Comparison of ENCODE assay signal across 1 cellular context in genomic region chr11:843086-843704, GRCh38.
TF ChIP-seq lines count a peak whose summit lies in the region.

No MANE protein-coding gene starts in this region.

TF ChIP-seq in endothelial cell of umbilical vein, 7 proteins besides CTCF, POLR2A, EP300 and RAD21:
- no peak for TF ChIP-seq GATA2 (IDR thresholded peaks at IDR 0.05; ENCODE audit: insufficient read depth, insufficient read length, low read depth, low read length)
- no peak for TF ChIP-seq MYC (IDR thresholded peaks at IDR 0.05; ENCODE audit: low read depth, low read length)
- no peak for TF ChIP-seq POLR2AphosphoS5 (IDR thresholded peaks at IDR 0.05; ENCODE audit: insufficient read depth, low read depth, low read length)
- no peak for TF ChIP-seq JUN (IDR thresholded peaks at IDR 0.05; ENCODE audit: borderline replicate concordance, insufficient read depth, insufficient read length, low read depth)
- no peak for TF ChIP-seq EZH2 (IDR thresholded peaks at IDR 0.05; ENCODE audit: borderline replicate concordance, low read depth, low read length, severe bottlenecking)
- TF ChIP-seq MAX (IDR thresholded peaks at IDR 0.05; ENCODE audit: insufficient read depth, insufficient read length), result no peak
- TF ChIP-seq FOS (IDR thresholded peaks at IDR 0.05; ENCODE audit: borderline replicate concordance, insufficient read depth, low read length), result no peak
TF ChIP-seq in endothelial cell of umbilical vein: peak in this region for 0.
